10 cellular contexts compared by ENCODE assay signal in genomic region chr12:95608252-95609033, GRCh38. TPM values are rescaled to one million over a fixed set of nuclear protein-coding genes. Genes with fewer than 3 reads are reported as not detected.
A peak's percentile ranks its signal among the peaks of the same experiment; 100 is the strongest.
DNase-seq lines count a peak whose midpoint lies in the region; ATAC-seq, FAIRE-seq and TF ChIP-seq lines count a peak whose summit lies in the region.
"Had no signal": no experiment of that assay in that cellular context is flagged by ENCODE, and none has a peak within 500 bp of the region (broad histone marks: within the 10 kb centered on the region; RNA-seq: fewer than 3 reads in every experiment).

No MANE protein-coding gene starts in this region.

- no peak overlapping the region for H3K27ac ChIP-seq in H1 (ENCODE audit: low read depth, low read length)

- CTCF ChIA-PET in H1 (lab: Charles Lee; ENCODE audit: partially characterized antibody): interaction anchor here (0.7 to 1.6 kb wide), 5 partner anchors 10 to 32 kb away, joined by 3 to 7 read pairs (median 5); no protein-coding TSS in a partner anchor

- H2BK15ac ChIP-seq in H1 (ENCODE audit: low read length): no peak overlapping the region

- no peak for TF ChIP-seq CTCF in H1 (IDR thresholded peaks at IDR 0.05; ENCODE audit: control extremely low read depth in 1 of 3, insufficient read depth in 1 of 3, low read depth in 1 of 3, low read length in 3 of 3)
- TF ChIP-seq CTCF in lower leg skin (IDR thresholded peaks at IDR 0.05): no peak

- H3K56ac ChIP-seq in H1 (replicated peaks; ENCODE audit: insufficient read length, low read depth, low read length): no peak overlapping the region

- H2BK120ac ChIP-seq in H1 (replicated peaks; ENCODE audit: low read depth, low read length): no peak overlapping the region

- POLR2A ChIA-PET in H1 (lab: Charles Lee; ENCODE audit: partially characterized antibody): interaction anchor here (0.6 to 1.1 kb wide), 4 partner anchors 10 to 202 kb away, joined by 3 to 4 read pairs (median 4); no protein-coding TSS in a partner anchor

- peak; percentile 68 for DNase-seq in AG20443 (ENCODE audit: low spot score)
- DNase-seq in NCI-H2029 treated with DMSO at 0.1 percent for 48 hours (lab: John Stamatoyannopoulos, UW): peak; percentile 89
- peak in 1 of 2 experiments; percentile 56 for DNase-seq in H1 (ENCODE audit: low read depth in 1 of 2, low spot score in 2 of 2)
- DNase-seq in lower leg skin (ENCODE audit: low spot score in 2 of 2): peak; percentile 64 to 88

- H3K9ac ChIP-seq in H1 (replicated peaks in 1 of 4; ENCODE audit: extremely low read depth in 1 of 4, low read depth in 3 of 4, low read length in 3 of 4): no peak overlapping the region

- no peak overlapping the region for H3K14ac ChIP-seq in H1 (ENCODE audit: insufficient read length)

- no peak overlapping the region for H2BK20ac ChIP-seq in H1 (ENCODE audit: low read length)

- no peak overlapping the region for H3K4ac ChIP-seq in H1 (replicated peaks; ENCODE audit: insufficient read length, low read depth, low read length)

- intact Hi-C loops in lower leg skin (cut with DNase I; ENCODE audit: low total_unique reads): no loop called here

- no peak overlapping the region for H2BK12ac ChIP-seq in H1 (ENCODE audit: low read depth, low read length)

- FAIRE-seq in H1 (lab: Jason Lieb, UNC): peak; percentile 39
- FAIRE-seq: endometrium had no signal

- no peak overlapping the region for H3K18ac ChIP-seq in H1 (ENCODE audit: extremely low read depth, low read length)

- H4K8ac ChIP-seq in H1 (ENCODE audit: extremely low read depth, insufficient read depth, low read length): no peak overlapping the region

- ATAC-seq in GM21619 (IDR thresholded peaks at IDR 0.05; ENCODE audit: unreplicated experiment) (no peak), GM19035 (IDR thresholded peaks at IDR 0.05; ENCODE audit: unreplicated experiment) (no peak), GM18517 (IDR thresholded peaks at IDR 0.05; ENCODE audit: unreplicated experiment) (no peak), HG02884 (IDR thresholded peaks at IDR 0.05; ENCODE audit: unreplicated experiment) (no peak)

- H3K4me1 ChIP-seq in H1 (replicated peaks in 1 of 4; ENCODE audit: control insufficient read depth in 3 of 4, insufficient read depth in 4 of 4, low read length in 3 of 4): peaks cover 1 to 13% (median 10%) of the 10 kb centered on the region in 4 experiments

- H4K5ac ChIP-seq in H1 (ENCODE audit: insufficient read length, low read depth, low read length): no peak overlapping the region

- H4K91ac ChIP-seq in H1 (replicated peaks; ENCODE audit: insufficient read length, low read length): no peak overlapping the region

- no peak overlapping the region for H2BK5ac ChIP-seq in H1 (ENCODE audit: low read depth, low read length)

- H3K23me2 ChIP-seq in H1 (ENCODE audit: low read depth, low read length): no peaks in the 10 kb centered on the region

- H3K4me2 ChIP-seq in H1 (ENCODE audit: insufficient read depth in 1 of 2, low read depth in 2 of 2, low read length in 2 of 2): peak overlapping the region in 1 of 2 experiments; percentile 36; a peak in 2 of 4 replicates

- no peaks in the 10 kb centered on the region for H3K9me3 ChIP-seq in H1 (ENCODE audit: insufficient read depth in 2 of 2, low read depth in 1 of 2, low read length in 1 of 2)

- H3K4me3 ChIP-seq in H1 (ENCODE audit: extremely low read depth in 1 of 4, insufficient read depth in 2 of 4, low read depth in 3 of 4, low read length in 4 of 4): no peak overlapping the region
- H3K4me3 ChIP-seq in lower leg skin (ENCODE audit: low read depth, poor library complexity, severe bottlenecking): no peak overlapping the region
- H3K4me3 ChIP-seq: skin epidermis had no signal

- H2AK5ac ChIP-seq in H1 (ENCODE audit: low read depth, low read length): no peak overlapping the region

- TF ChIP-seq EP300 in H1 (IDR thresholded peaks at IDR 0.05; ENCODE audit: borderline replicate concordance in 1 of 2, low read depth in 2 of 2, low read length in 2 of 2): no peak

- no peak for TF ChIP-seq RAD21 in H1 (IDR thresholded peaks at IDR 0.05 in 1 of 2, conservative IDR thresholded peaks at IDR 0.05 in 1 of 2; ENCODE audit: low read depth in 2 of 2, low read length in 2 of 2)

- H2AFZ ChIP-seq in H1 (ENCODE audit: low read length): no peak overlapping the region

- no peaks in the 10 kb centered on the region for H3K79me2 ChIP-seq in H1 (ENCODE audit: control insufficient read depth in 1 of 2, insufficient read depth in 2 of 2, low read length in 2 of 2)

- H3K27me3 ChIP-seq in H1 (replicated peaks in 1 of 4; ENCODE audit: control insufficient read depth in 3 of 4, extremely low read depth in 1 of 4, insufficient read depth in 3 of 4, low read length in 3 of 4): no peaks in the 10 kb centered on the region

- no peaks in the 10 kb centered on the region for H4K20me1 ChIP-seq in H1 (replicated peaks in 1 of 2; ENCODE audit: control insufficient read depth in 1 of 2, insufficient read depth in 2 of 2, low read length in 2 of 2)

- no peaks in the 10 kb centered on the region for H3K36me3 ChIP-seq in H1 (ENCODE audit: control insufficient read depth in 2 of 4, insufficient read depth in 4 of 4, low read length in 3 of 4)

- 43% methylated on average over 13 of the region's 13 CpGs; no CpG with 5 or more reads in 1 of the 2 experiments for WGBS in H1 (ENCODE audit: extremely low coverage in 1 of 2, insufficient coverage in 1 of 2, insufficient read length in 1 of 2, insufficient replicate concordance in 2 of 2, low coverage in 1 of 2, low lambda C conversion rate in 2 of 2, missing lambda C conversion rate in 1 of 2), 2 experiments
- 26 to 31% methylated on average over 13 of the region's 13 CpGs for WGBS in lower leg skin, 2 donors

- H3K79me1 ChIP-seq in H1 (ENCODE audit: low read depth, low read length): no peaks in the 10 kb centered on the region

- no peak overlapping the region for H3K23ac ChIP-seq in H1 (ENCODE audit: insufficient read length)

- TF ChIP-seq POLR2A in H1 (IDR thresholded peaks at IDR 0.05; ENCODE audit: control extremely low read depth in 1 of 2, low read depth in 2 of 2, low read length in 2 of 2) (no peak), lower leg skin (IDR thresholded peaks at IDR 0.05) (no peak)

TF ChIP-seq in H1, 55 proteins besides CTCF, POLR2A, EP300 and RAD21:
- TF ChIP-seq TBP (IDR thresholded peaks at IDR 0.05; ENCODE audit: low read depth, low read length) (peak; percentile 54), GABPA (IDR thresholded peaks at IDR 0.05; ENCODE audit: borderline replicate concordance, insufficient read depth, low read length) (no peak)

RNA-seq across cellular contexts. Expression of gene USP44, which starts 57.2 kb away (rescaled TPM):
- 191 and 197 TPM in 2 replicates for total RNA-seq in H1 (2021; fragmentation: NEBNext Ultra II Directional; extraction: Animal tissue kit (Norgen Biotek cat#: 25700))
- polyA plus RNA-seq in H1 (2011; rRNA removed): 88.6 and 129 TPM in 2 replicates
- polyA plus RNA-seq in H1 (2011; cell fraction: cytosol; rRNA removed): 102 TPM
- 62.2 TPM for polyA plus RNA-seq in H1 (2011; cell fraction: nucleus; rRNA removed)
- polyA plus RNA-seq in H1 (2012, experiment 1 of 2): 96.7 to 143 TPM (median 115 TPM) in 4 replicates
- 7.8 TPM for polyA plus RNA-seq in H1 (2012, experiment 2 of 2)
- 140 TPM for polyA plus RNA-seq in H1 (2013, experiment 1 of 2)
- 167 TPM for polyA plus RNA-seq in H1 (2013, experiment 2 of 2)
- 566 and 846 TPM in 2 replicates for polyA minus RNA-seq in H1 (2011; rRNA and poly(A)+ RNA removed)
- 126 TPM for polyA minus RNA-seq in H1 (2011; cell fraction: cytosol; rRNA and poly(A)+ RNA removed)
- polyA minus RNA-seq in H1 (2011; cell fraction: nucleus; rRNA and poly(A)+ RNA removed): 167 TPM
- 1 to 10 TPM in 1 of 4 donors, under 1 TPM in 3; 0.42 to 1.6 (median 0.63) TPM for total RNA-seq in lower leg skin

Comparison
In these comparisons a context has a peak if more than half of its experiments do, and no peak if none do; other contexts are left out.
1. RNA of gene USP44, which starts 57.2 kb away (total RNA-seq): 191 to 197 TPM in H1; 0.42 to 1.6 TPM in lower leg skin; every median in the first group is over 10 times any median in the second.